Comparison of ENCODE assay signal across 8 cellular contexts in the genomic region with DNA sequence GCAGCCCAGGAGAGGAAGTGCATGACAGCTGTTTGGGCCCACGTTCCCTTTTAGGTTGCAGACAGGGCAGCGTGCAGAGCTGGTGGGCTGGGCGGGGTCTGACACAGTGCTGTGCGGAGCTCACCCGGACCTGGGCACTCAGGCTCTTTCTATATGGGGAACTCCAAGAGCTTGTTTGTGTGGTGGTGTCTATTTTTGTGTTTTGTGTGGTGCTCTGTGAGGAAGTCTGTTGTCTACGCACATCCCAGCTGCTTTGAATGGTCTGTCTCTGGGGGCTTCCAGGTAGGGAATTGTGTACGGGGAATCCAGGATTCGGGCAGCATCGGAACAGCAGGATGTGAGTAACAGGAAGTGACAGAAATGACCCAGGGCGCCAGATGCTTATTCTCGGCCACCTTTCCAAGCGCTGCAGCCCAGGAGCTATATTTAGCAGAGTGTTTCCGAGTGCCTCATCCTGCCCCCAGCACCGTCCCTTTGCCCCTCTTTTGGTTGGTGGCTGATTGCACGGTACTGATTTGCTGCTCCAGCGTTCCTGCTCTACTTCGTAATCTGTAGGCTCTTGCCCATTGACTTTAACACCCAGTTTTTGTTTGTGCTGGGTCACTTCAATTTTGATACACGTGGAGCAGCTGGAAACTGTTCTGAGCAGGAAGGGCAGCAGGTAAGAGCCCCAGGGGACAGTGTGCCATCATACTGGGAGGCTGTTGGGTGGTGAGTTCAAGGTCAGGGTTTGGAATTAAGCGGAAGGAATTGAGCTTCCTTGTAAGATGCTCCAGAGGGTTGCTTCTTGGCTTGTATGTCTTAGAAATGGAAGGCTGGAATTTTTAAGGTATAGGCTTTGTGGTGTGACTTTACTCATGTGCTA.
DNase-seq lines count a peak whose midpoint lies in the region; ATAC-seq and TF ChIP-seq lines count a peak whose summit lies in the region.

No MANE protein-coding gene starts in this region.

- H3K27me3 Mint-ChIP-seq in T-cell (no peaks in the 10 kb centered on the region), osteocyte (ENCODE audit: unreplicated experiment) (no peaks in the 10 kb centered on the region)

- peak; percentile 53 for ATAC-seq in GM18502 (IDR thresholded peaks at IDR 0.05; ENCODE audit: poor library complexity, unreplicated experiment)
- ATAC-seq in HG02852 (IDR thresholded peaks at IDR 0.05; ENCODE audit: unreplicated experiment), result peak; percentile 43
- ATAC-seq in T-cell (replicated peaks in 1 of 4), result peak; percentile 54 to 75 (median 55)
- no peak for ATAC-seq in HG03039 (IDR thresholded peaks at IDR 0.05; ENCODE audit: unreplicated experiment)

- H3K9me3 Mint-ChIP-seq in T-cell, result no peaks in the 10 kb centered on the region
- no peaks in the 10 kb centered on the region for H3K9me3 Mint-ChIP-seq in osteocyte (ENCODE audit: unreplicated experiment)

- H3K4me1 Mint-ChIP-seq in T-cell (peaks cover 97 to 98% (median 98%) of the 10 kb centered on the region in 3 donors), osteocyte (ENCODE audit: unreplicated experiment) (peaks cover 84% of the 10 kb centered on the region)

- H3K36me3 Mint-ChIP-seq in T-cell (peaks cover 22% of the 10 kb centered on the region), osteocyte (ENCODE audit: unreplicated experiment) (peaks cover 2% of the 10 kb centered on the region)

- DNase-seq in T-cell (peak in 33 of 34 experiments; percentile 24 to 74 (median 53)), osteocyte (ENCODE audit: extremely low spot score, unreplicated experiment) (peak; percentile 60), NCI-H1092 treated with DMSO at 0.1 percent for 48 hours (lab: John Stamatoyannopoulos, UW) (no peak), NCI-H1105 treated with DMSO at 0.1 percent for 48 hours (lab: John Stamatoyannopoulos, UW) (no peak)
- DNase-seq in effector CD4-positive, alpha-beta T cell, result peak; percentile 42

- no peak for TF ChIP-seq CTCF in osteocyte (IDR thresholded peaks at IDR 0.05)

- POLR2A ChIA-PET in T-cell (lab: Charles Lee), result interaction anchor here in 1 of 2 donors (0.7 kb wide), 1 partner anchor 65 kb away, joined by 4 read pairs; no protein-coding TSS in a partner anchor

- CTCF ChIA-PET in T-cell (lab: Charles Lee), result interaction anchor here (0.5 to 2.9 kb wide), 7 partner anchors 9 to 657 kb away, joined by 3 to 12 read pairs (median 4); no protein-coding TSS in a partner anchor

- peak overlapping the region; percentile 79 to 89 (median 89) for H3K4me3 Mint-ChIP-seq in T-cell
- no peak overlapping the region for H3K4me3 Mint-ChIP-seq in osteocyte (ENCODE audit: unreplicated experiment)

- H3K27ac Mint-ChIP-seq in T-cell, result peak overlapping the region; percentile 98 to 100
- peak overlapping the region; percentile 92 for H3K27ac Mint-ChIP-seq in osteocyte (ENCODE audit: unreplicated experiment)

Comparison
In these comparisons a context has a peak if more than half of its experiments do, and no peak if none do; other contexts are left out.
1. DNase-seq: peak in T-cell (33 of 34), effector CD4-positive, alpha-beta T cell (single experiment) and osteocyte (single experiment); none in NCI-H1092 treated with DMSO at 0.1 percent for 48 hours (single experiment) and NCI-H1105 treated with DMSO at 0.1 percent for 48 hours (single experiment).